Comparison of ENCODE assay signal across 18 cellular contexts in the genomic region with DNA sequence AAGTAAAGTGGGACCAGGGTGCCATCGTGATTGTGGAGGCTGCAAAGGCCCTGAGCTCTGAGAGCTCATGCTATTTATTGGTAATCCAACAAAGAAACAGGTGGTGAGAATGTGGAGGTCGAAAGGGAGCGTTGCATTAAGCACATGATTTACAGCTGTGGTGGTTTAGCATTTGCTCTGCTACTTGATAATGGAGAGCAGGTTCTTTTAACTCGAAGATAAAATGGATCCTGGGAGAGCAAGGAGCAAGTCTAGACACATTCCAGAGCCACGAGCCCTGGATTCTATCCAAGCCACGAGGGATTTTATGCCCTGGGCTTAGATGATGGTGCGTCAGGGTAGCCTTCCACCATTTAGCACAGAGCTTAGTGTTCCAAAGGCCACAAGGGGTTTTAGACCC.
DNase-seq lines count a peak whose midpoint lies in the region; ATAC-seq, FAIRE-seq and TF ChIP-seq lines count a peak whose summit lies in the region.
"Had no signal": no experiment of that assay in that cellular context is flagged by ENCODE, and none has a peak within 500 bp of the region (broad histone marks: within the 10 kb centered on the region; RNA-seq: fewer than 3 reads in every experiment).

No MANE protein-coding gene starts in this region.

- H3K79me2 ChIP-seq in astrocyte (ENCODE audit: insufficient read depth, low read length): no peaks in the 10 kb centered on the region

- CTCF ChIA-PET in activated naive CD4-positive, alpha-beta T cell treated with anti-CD3 and anti-CD28 coated beads, Interleukin-2, amount 10 ng/mL, durations not matched to agents 7 days and 5 days (lab: Charles Lee): no interaction called here

- no peak overlapping the region for H3K9ac ChIP-seq in astrocyte (ENCODE audit: low read length)

- H3K27ac ChIP-seq in astrocyte (ENCODE audit: low read depth, low read length): no peak overlapping the region
- no peak overlapping the region for H3K27ac ChIP-seq in tibial artery
- H3K27ac ChIP-seq: A549 had no signal

- no peak overlapping the region for H3K4me3 ChIP-seq in astrocyte (ENCODE audit: insufficient read depth, low read depth, low read length)
- no peak overlapping the region for H3K4me3 ChIP-seq in tibial artery
- no peak overlapping the region for H3K4me3 ChIP-seq in foreskin fibroblast (ENCODE audit: low read depth in 1 of 2, low read length in 2 of 2)
- H3K4me3 ChIP-seq: A549, GM12878, HAP-1 had no signal

- no peak for ATAC-seq in HG02588 (IDR thresholded peaks at IDR 0.05; ENCODE audit: unreplicated experiment)
- ATAC-seq: A549, GM12878 had no signal

- H3K4me1 ChIP-seq in astrocyte (ENCODE audit: insufficient read depth, low read length) (peaks cover 3% of the 10 kb centered on the region), tibial artery (peaks cover 0 to 17% (median 2%) of the 10 kb centered on the region in 4 donors)
- H3K4me1 ChIP-seq: A549, HAP-1 had no signal

- no peak overlapping the region for H2AFZ ChIP-seq in astrocyte (ENCODE audit: low read depth, low read length)

- no peaks in the 10 kb centered on the region for H3K27me3 ChIP-seq in astrocyte (ENCODE audit: insufficient read depth, low read length)
- no peaks in the 10 kb centered on the region for H3K27me3 ChIP-seq in tibial artery

- H3K9me3 ChIP-seq in astrocyte (ENCODE audit: insufficient read depth, low read depth, low read length) (no peaks in the 10 kb centered on the region), tibial artery (no peaks in the 10 kb centered on the region)
- H3K9me3 ChIP-seq: A549, HAP-1 had no signal

- peaks cover 2% of the 10 kb centered on the region for H3K9me3 Mint-ChIP-seq in astrocyte (ENCODE audit: unreplicated experiment)
- peaks cover 20% of the 10 kb centered on the region for H3K9me3 Mint-ChIP-seq in activated naive CD4-positive, alpha-beta T cell treated with anti-CD3 and anti-CD28 coated beads, Interleukin-2, amount 10 ng/mL, durations not matched to agents 7 days and 5 days

- no peaks in the 10 kb centered on the region for H3K36me3 Mint-ChIP-seq in astrocyte (ENCODE audit: low read depth, unreplicated experiment)
- H3K36me3 Mint-ChIP-seq in activated naive CD4-positive, alpha-beta T cell treated with anti-CD3 and anti-CD28 coated beads, Interleukin-2, amount 10 ng/mL, durations not matched to agents 7 days and 5 days: no peaks in the 10 kb centered on the region
- H3K36me3 Mint-ChIP-seq: CD14-positive monocyte, IgD-negative memory B cell had no signal

- no peaks in the 10 kb centered on the region for H3K36me3 ChIP-seq in astrocyte (ENCODE audit: insufficient read depth, low read length)
- no peaks in the 10 kb centered on the region for H3K36me3 ChIP-seq in tibial artery
- H3K36me3 ChIP-seq: HAP-1 had no signal

- no peak overlapping the region for H3K4me3 Mint-ChIP-seq in astrocyte (ENCODE audit: unreplicated experiment)
- no peak overlapping the region for H3K4me3 Mint-ChIP-seq in activated naive CD4-positive, alpha-beta T cell treated with anti-CD3 and anti-CD28 coated beads, Interleukin-2, amount 10 ng/mL, durations not matched to agents 7 days and 5 days
- H3K4me3 Mint-ChIP-seq: CD14-positive monocyte, IgD-negative memory B cell had no signal

- no peaks in the 10 kb centered on the region for H3K27me3 Mint-ChIP-seq in astrocyte (ENCODE audit: low read depth, unreplicated experiment)
- H3K27me3 Mint-ChIP-seq in activated naive CD4-positive, alpha-beta T cell treated with anti-CD3 and anti-CD28 coated beads, Interleukin-2, amount 10 ng/mL, durations not matched to agents 7 days and 5 days: no peaks in the 10 kb centered on the region
- H3K27me3 Mint-ChIP-seq: IgD-negative memory B cell had no signal

- peak overlapping the region; percentile 95 for H3K27ac Mint-ChIP-seq in astrocyte (ENCODE audit: unreplicated experiment)
- no peak overlapping the region for H3K27ac Mint-ChIP-seq in activated naive CD4-positive, alpha-beta T cell treated with anti-CD3 and anti-CD28 coated beads, Interleukin-2, amount 10 ng/mL, durations not matched to agents 7 days and 5 days
- H3K27ac Mint-ChIP-seq: CD14-positive monocyte, IgD-negative memory B cell had no signal

- no peak overlapping the region for H3K4me2 ChIP-seq in astrocyte (ENCODE audit: low read length)
- H3K4me2 ChIP-seq: A549 had no signal

- peaks cover 9% of the 10 kb centered on the region for H3K4me1 Mint-ChIP-seq in astrocyte (ENCODE audit: low read depth, unreplicated experiment)
- H3K4me1 Mint-ChIP-seq in activated naive CD4-positive, alpha-beta T cell treated with anti-CD3 and anti-CD28 coated beads, Interleukin-2, amount 10 ng/mL, durations not matched to agents 7 days and 5 days: no peaks in the 10 kb centered on the region
- H3K4me1 Mint-ChIP-seq: IgD-negative memory B cell had no signal

- FAIRE-seq in astrocyte (lab: Jason Lieb, UNC): no peak
- FAIRE-seq: A549, GM12878, GM18507 had no signal

- TF ChIP-seq CTCF in astrocyte (IDR thresholded peaks at IDR 0.05; ENCODE audit: insufficient read depth, low read depth, low read length) (no peak), tibial artery (IDR thresholded peaks at IDR 0.05) (no peak), foreskin fibroblast (IDR thresholded peaks at IDR 0.05; ENCODE audit: low read depth, low read length) (no peak)

- peak; percentile 53 for DNase-seq in NCI-H82 (lab: John Stamatoyannopoulos, UW)
- no peak for DNase-seq in NCI-H82 treated with DMSO at 0.1 percent for 48 hours (lab: John Stamatoyannopoulos, UW; ENCODE audit: unreplicated experiment)
- DNase-seq in astrocyte (ENCODE audit: low read depth): no peak
- DNase-seq in islet precursor cell: peak; percentile 71
- no peak for DNase-seq in activated naive CD4-positive, alpha-beta T cell treated with anti-CD3 and anti-CD28 coated beads, Interleukin-2, amount 10 ng/mL, durations not matched to agents 7 days and 5 days
- DNase-seq in tibial artery: no peak
- no peak for DNase-seq in foreskin fibroblast
- DNase-seq: COR-L47, NCI-H1436 treated with DMSO at 0.1 percent for 48 hours, NCI-H446, SIG-M5 had no signal

- no peaks in the 10 kb centered on the region for H4K20me1 ChIP-seq in astrocyte (ENCODE audit: insufficient read depth, low read length)

- intact Hi-C loops in tibial artery (cut with DNase I; ENCODE audit: low total_unique reads): no loop called here

Comparison
In these comparisons a context has a peak if more than half of its experiments do, and no peak if none do; other contexts are left out.
1. DNase-seq: peak in NCI-H82 (single experiment) and islet precursor cell (single experiment); none in NCI-H82 treated with DMSO at 0.1 percent for 48 hours (single experiment), astrocyte (single experiment), activated naive CD4-positive, alpha-beta T cell treated with anti-CD3 and anti-CD28 coated beads, Interleukin-2, amount 10 ng/mL, durations not matched to agents 7 days and 5 days (single experiment), tibial artery (0 of 2) and foreskin fibroblast (0 of 2).